ENCODE assay signal across 9 cellular contexts in the genomic region with DNA sequence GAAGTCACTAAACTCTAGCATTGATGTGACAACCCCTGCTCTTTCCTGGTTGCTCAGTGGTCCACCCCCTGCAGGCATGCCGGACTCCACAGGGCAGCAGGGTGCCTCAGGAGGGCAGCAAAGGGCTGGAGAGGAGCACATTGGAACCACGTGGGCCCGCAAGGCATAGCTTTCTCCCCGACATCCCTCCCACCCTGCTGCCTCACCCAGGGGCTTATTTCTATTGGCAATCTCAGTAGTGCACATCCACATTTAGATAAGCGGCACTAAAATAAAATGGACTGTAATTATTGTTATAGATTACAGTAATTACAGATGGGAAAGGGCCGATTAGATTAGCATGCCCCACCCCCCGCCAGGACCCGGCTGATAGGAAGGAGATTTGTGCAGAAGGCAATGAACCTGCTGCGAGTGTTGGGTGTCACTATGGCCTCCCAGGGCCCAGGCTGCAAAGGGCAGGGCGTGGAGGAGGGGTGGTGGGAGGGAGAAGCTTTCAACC.
DNase-seq lines count a peak whose midpoint lies in the region; ATAC-seq and TF ChIP-seq lines count a peak whose summit lies in the region.
"Had no signal": no experiment of that assay in that cellular context is flagged by ENCODE, and none has a peak within 500 bp of the region (broad histone marks: within the 10 kb centered on the region; RNA-seq: fewer than 3 reads in every experiment).

No MANE protein-coding gene starts in this region.

- POLR2A ChIA-PET in activated CD8-positive, alpha-beta T cell treated with anti-CD3 and anti-CD28 coated beads for 36 hours (lab: Charles Lee): no interaction called here
- POLR2A ChIA-PET in activated CD8-positive, alpha-beta T cell treated with anti-CD3 and anti-CD28 coated beads, Interleukin-2, amount 10 ng/mL, durations not matched to agents 7 days and 5 days (lab: Charles Lee): no interaction called here

- H3K36me3 ChIP-seq in psoas muscle (ENCODE audit: insufficient read depth in 1 of 2, low read depth in 1 of 2) (no peaks in the 10 kb centered on the region), transverse colon (no peaks in the 10 kb centered on the region)

- WGBS in psoas muscle, 3 donors: 55 to 70% (median 64%) methylated on average over 10 of the region's 10 CpGs
- 45 to 70% methylated on average over 2 to 10 of the region's 10 CpGs for WGBS in transverse colon (ENCODE audit: low coverage in 1 of 2), 2 donors

- DNase-seq in activated CD8-positive, alpha-beta T cell treated with anti-CD3 and anti-CD28 coated beads for 36 hours: peak; percentile 14
- no peak for DNase-seq in activated CD8-positive, alpha-beta T cell treated with anti-CD3 and anti-CD28 coated beads, Interleukin-2, amount 10 ng/mL, durations not matched to agents 7 days and 5 days
- peak; percentile 86 for DNase-seq in NCI-H146 treated with DMSO at 0.1 percent for 48 hours (lab: John Stamatoyannopoulos, UW; ENCODE audit: unreplicated experiment)
- peak; percentile 34 for DNase-seq in endothelial cell (ENCODE audit: low spot score)
- DNase-seq in psoas muscle: no peak
- DNase-seq in transverse colon: no peak
- DNase-seq: NCI-H510A had no signal

- H3K9me3 Mint-ChIP-seq in activated CD8-positive, alpha-beta T cell treated with anti-CD3 and anti-CD28 coated beads for 36 hours: no peaks in the 10 kb centered on the region
- no peaks in the 10 kb centered on the region for H3K9me3 Mint-ChIP-seq in activated CD8-positive, alpha-beta T cell treated with anti-CD3 and anti-CD28 coated beads, Interleukin-2, amount 10 ng/mL, durations not matched to agents 7 days and 5 days (ENCODE audit: insufficient read depth)
- H3K9me3 Mint-ChIP-seq in endothelial cell (ENCODE audit: unreplicated experiment): peaks cover 13% of the 10 kb centered on the region

- H3K27ac ChIP-seq in psoas muscle (no peak overlapping the region), transverse colon (no peak overlapping the region)

- no peaks in the 10 kb centered on the region for H3K36me3 Mint-ChIP-seq in activated CD8-positive, alpha-beta T cell treated with anti-CD3 and anti-CD28 coated beads for 36 hours (ENCODE audit: low read depth)
- H3K36me3 Mint-ChIP-seq in activated CD8-positive, alpha-beta T cell treated with anti-CD3 and anti-CD28 coated beads, Interleukin-2, amount 10 ng/mL, durations not matched to agents 7 days and 5 days (ENCODE audit: low read depth): no peaks in the 10 kb centered on the region
- H3K36me3 Mint-ChIP-seq in endothelial cell (ENCODE audit: low read depth, unreplicated experiment): no peaks in the 10 kb centered on the region

- intact Hi-C loops in activated CD8-positive, alpha-beta T cell treated with anti-CD3 and anti-CD28 coated beads for 36 hours (cut with micrococcal nuclease): no loop called here
- intact Hi-C loops in psoas muscle (cut with DNase I): loop anchor here (5.0 kb wide), 1 partner anchor 591 kb away; no protein-coding TSS in a partner anchor
- intact Hi-C loops in transverse colon (cut with DNase I; ENCODE audit: low total_unique reads): no loop called here

- H3K4me1 Mint-ChIP-seq in activated CD8-positive, alpha-beta T cell treated with anti-CD3 and anti-CD28 coated beads for 36 hours (ENCODE audit: low read depth): no peaks in the 10 kb centered on the region
- H3K4me1 Mint-ChIP-seq in activated CD8-positive, alpha-beta T cell treated with anti-CD3 and anti-CD28 coated beads, Interleukin-2, amount 10 ng/mL, durations not matched to agents 7 days and 5 days (ENCODE audit: low read depth): no peaks in the 10 kb centered on the region
- H3K4me1 Mint-ChIP-seq in endothelial cell (ENCODE audit: unreplicated experiment): peaks cover 5% of the 10 kb centered on the region

- H3K4me1 ChIP-seq in psoas muscle (no peaks in the 10 kb centered on the region), transverse colon (no peaks in the 10 kb centered on the region)

- TF ChIP-seq EP300 in transverse colon (IDR thresholded peaks at IDR 0.05; ENCODE audit: low read depth): no peak

- H3K4me3 ChIP-seq in psoas muscle (no peak overlapping the region), transverse colon (no peak overlapping the region)

- in situ Hi-C loops in transverse colon (cut with MboI; ENCODE audit: low pct_ligation_motif_present in 1 of 4, low pct_unique_long_range_greater_than_20kb in 1 of 4, low sequenced_read_pairs in 3 of 4): loop anchor here in 1 of 4 donors (25.0 kb wide), 1 partner anchor 576 kb away; a partner anchor contains a TSS

- H3K27ac Mint-ChIP-seq in activated CD8-positive, alpha-beta T cell treated with anti-CD3 and anti-CD28 coated beads for 36 hours: no peak overlapping the region
- no peak overlapping the region for H3K27ac Mint-ChIP-seq in activated CD8-positive, alpha-beta T cell treated with anti-CD3 and anti-CD28 coated beads, Interleukin-2, amount 10 ng/mL, durations not matched to agents 7 days and 5 days
- no peak overlapping the region for H3K27ac Mint-ChIP-seq in endothelial cell (ENCODE audit: unreplicated experiment)

- H3K4me3 Mint-ChIP-seq in activated CD8-positive, alpha-beta T cell treated with anti-CD3 and anti-CD28 coated beads for 36 hours: no peak overlapping the region
- no peak overlapping the region for H3K4me3 Mint-ChIP-seq in activated CD8-positive, alpha-beta T cell treated with anti-CD3 and anti-CD28 coated beads, Interleukin-2, amount 10 ng/mL, durations not matched to agents 7 days and 5 days
- no peak overlapping the region for H3K4me3 Mint-ChIP-seq in endothelial cell (ENCODE audit: unreplicated experiment)

- TF ChIP-seq POLR2A in transverse colon (IDR thresholded peaks at IDR 0.05): no peak

- H3K9me3 ChIP-seq in psoas muscle (no peaks in the 10 kb centered on the region), transverse colon (no peaks in the 10 kb centered on the region)

- no peak for TF ChIP-seq CTCF in activated CD8-positive, alpha-beta T cell treated with anti-CD3 and anti-CD28 coated beads for 36 hours (IDR thresholded peaks at IDR 0.05)
- TF ChIP-seq CTCF in endothelial cell (IDR thresholded peaks at IDR 0.05; ENCODE audit: unreplicated experiment) (no peak), psoas muscle (IDR thresholded peaks at IDR 0.05) (peak; percentile 30), transverse colon (IDR thresholded peaks at IDR 0.05) (no peak)

- CTCF ChIA-PET in activated CD8-positive, alpha-beta T cell treated with anti-CD3 and anti-CD28 coated beads for 36 hours (lab: Charles Lee): no interaction called here
- CTCF ChIA-PET in activated CD8-positive, alpha-beta T cell treated with anti-CD3 and anti-CD28 coated beads, Interleukin-2, amount 10 ng/mL, durations not matched to agents 7 days and 5 days (lab: Charles Lee): no interaction called here

- ATAC-seq in activated CD8-positive, alpha-beta T cell treated with anti-CD3 and anti-CD28 coated beads for 36 hours: no peak
- no peak for ATAC-seq in activated CD8-positive, alpha-beta T cell treated with anti-CD3 and anti-CD28 coated beads, Interleukin-2, amount 10 ng/mL, durations not matched to agents 7 days and 5 days
- ATAC-seq in psoas muscle (peak in 1 of 4 donors; percentile 49), GM21529 (IDR thresholded peaks at IDR 0.05; ENCODE audit: unreplicated experiment) (no peak), GM19351 (IDR thresholded peaks at IDR 0.05; ENCODE audit: unreplicated experiment) (no peak)

- H3K27me3 ChIP-seq in psoas muscle (ENCODE audit: insufficient read depth in 3 of 3, low read length in 2 of 3) (no peaks in the 10 kb centered on the region), transverse colon (no peaks in the 10 kb centered on the region)

- H3K27me3 Mint-ChIP-seq in activated CD8-positive, alpha-beta T cell treated with anti-CD3 and anti-CD28 coated beads for 36 hours: no peaks in the 10 kb centered on the region
- H3K27me3 Mint-ChIP-seq in activated CD8-positive, alpha-beta T cell treated with anti-CD3 and anti-CD28 coated beads, Interleukin-2, amount 10 ng/mL, durations not matched to agents 7 days and 5 days (ENCODE audit: low read depth): no peaks in the 10 kb centered on the region
- H3K27me3 Mint-ChIP-seq in endothelial cell (ENCODE audit: unreplicated experiment): peaks cover 2% of the 10 kb centered on the region

Comparison
In these comparisons a context has a peak if more than half of its experiments do, and no peak if none do; other contexts are left out.
1. DNase-seq: peak in activated CD8-positive, alpha-beta T cell treated with anti-CD3 and anti-CD28 coated beads for 36 hours (single experiment), NCI-H146 treated with DMSO at 0.1 percent for 48 hours (single experiment) and endothelial cell (single experiment); none in activated CD8-positive, alpha-beta T cell treated with anti-CD3 and anti-CD28 coated beads, Interleukin-2, amount 10 ng/mL, durations not matched to agents 7 days and 5 days (single experiment), psoas muscle (0 of 2) and transverse colon (single experiment).
2. intact Hi-C loops: an anchor here in psoas muscle (5.0 kb wide); none called in activated CD8-positive, alpha-beta T cell treated with anti-CD3 and anti-CD28 coated beads for 36 hours and transverse colon.